ENCODE assay signal across 13 cellular contexts in genomic region chr7:134031835-134032617, GRCh38.
DNase-seq lines count a peak whose midpoint lies in the region; ATAC-seq and TF ChIP-seq lines count a peak whose summit lies in the region.
"Had no signal": no experiment of that assay in that cellular context is flagged by ENCODE, and none has a peak within 500 bp of the region (broad histone marks: within the 10 kb centered on the region; RNA-seq: fewer than 3 reads in every experiment).

No MANE protein-coding gene starts in this region.

- no peak overlapping the region for H3K9ac ChIP-seq in mesenchymal stem cell (ENCODE audit: low read length)

- H2BK120ac ChIP-seq in mesenchymal stem cell (ENCODE audit: low read depth, low read length), result no peak overlapping the region

- no peak overlapping the region for H3K4ac ChIP-seq in mesenchymal stem cell (ENCODE audit: low read depth in 1 of 2, low read length in 2 of 2)

- no peak overlapping the region for H2BK15ac ChIP-seq in mesenchymal stem cell (ENCODE audit: low read depth, poor library complexity, severe bottlenecking)

- DNase-seq in BE2C (no peak), HT-29 (ENCODE audit: low spot score) (peak; percentile 8), RPMI8226 (peak; percentile 78), foreskin keratinocyte (no peak), mesenchymal stem cell (no peak), nucleus accumbens (lab: John Stamatoyannopoulos, UW) (no peak)
- DNase-seq: amniotic stem cell, NCI-H226, T-helper 1 cell had no signal

- H3K4me1 ChIP-seq in BE2C, result no peaks in the 10 kb centered on the region
- no peaks in the 10 kb centered on the region for H3K4me1 ChIP-seq in foreskin keratinocyte
- no peaks in the 10 kb centered on the region for H3K4me1 ChIP-seq in mesenchymal stem cell (ENCODE audit: control insufficient read depth, insufficient read depth, low read depth, low read length)

- no peak overlapping the region for H3K23ac ChIP-seq in mesenchymal stem cell (ENCODE audit: low read length in 2 of 2)

- H4K8ac ChIP-seq in mesenchymal stem cell (ENCODE audit: low read length), result no peak overlapping the region

- TF ChIP-seq CTCF in BE2C (IDR thresholded peaks at IDR 0.05; ENCODE audit: low read depth, low read length), result peak; percentile 49
- TF ChIP-seq CTCF in foreskin keratinocyte (conservative IDR thresholded peaks at IDR 0.05), result peak; percentile 53

- no peak overlapping the region for H2AK5ac ChIP-seq in mesenchymal stem cell (ENCODE audit: low read length, severe bottlenecking)

- no peak overlapping the region for H2AFZ ChIP-seq in mesenchymal stem cell (ENCODE audit: low read depth, low read length)

- no peak overlapping the region for H3K4me2 ChIP-seq in mesenchymal stem cell (ENCODE audit: low read length, poor library complexity, severe bottlenecking)

- 98% methylated on average over 3 of the region's 3 CpGs for WGBS in mesenchymal stem cell

- no peak overlapping the region for H3K18ac ChIP-seq in mesenchymal stem cell (ENCODE audit: low read depth in 1 of 2, low read length in 2 of 2)

- H3K27ac ChIP-seq in foreskin keratinocyte (no peak overlapping the region), mesenchymal stem cell (ENCODE audit: low read length, poor library complexity, severe bottlenecking) (no peak overlapping the region)
- H3K27ac ChIP-seq: HL-60 had no signal

- H3K4me3 ChIP-seq in BE2C (ENCODE audit: low read depth, low read length) (no peak overlapping the region), mesenchymal stem cell (ENCODE audit: insufficient read depth in 1 of 2, low read depth in 1 of 2, low read length in 2 of 2) (no peak overlapping the region)

- no peak overlapping the region for H2BK12ac ChIP-seq in mesenchymal stem cell (ENCODE audit: low read length in 2 of 2)

- no peaks in the 10 kb centered on the region for H3K79me1 ChIP-seq in mesenchymal stem cell (replicated peaks; ENCODE audit: low read length, poor library complexity, severe bottlenecking)

- H3K27me3 ChIP-seq in BE2C, result no peaks in the 10 kb centered on the region
- no peaks in the 10 kb centered on the region for H3K27me3 ChIP-seq in foreskin keratinocyte
- H3K27me3 ChIP-seq in mesenchymal stem cell (ENCODE audit: control insufficient read depth in 1 of 2, insufficient read depth in 1 of 2, low read length in 2 of 2), result no peaks in the 10 kb centered on the region

- no peak overlapping the region for H2BK5ac ChIP-seq in mesenchymal stem cell (ENCODE audit: low read depth, low read length, poor library complexity, severe bottlenecking)

- peak overlapping the region in 1 of 2 experiments; percentile 9 for H3K14ac ChIP-seq in mesenchymal stem cell (ENCODE audit: low read length in 2 of 2)

- H3K36me3 ChIP-seq in BE2C (no peaks in the 10 kb centered on the region), mesenchymal stem cell (ENCODE audit: control insufficient read depth in 1 of 2, insufficient read depth in 2 of 2, low read depth in 1 of 2, low read length in 2 of 2) (no peaks in the 10 kb centered on the region)

- no peaks in the 10 kb centered on the region for H3K9me3 ChIP-seq in BE2C
- H3K9me3 ChIP-seq in mesenchymal stem cell (ENCODE audit: control insufficient read depth, low read length), result no peaks in the 10 kb centered on the region

- no peak overlapping the region for H4K91ac ChIP-seq in mesenchymal stem cell (ENCODE audit: low read length)

- no peak for ATAC-seq in foreskin keratinocyte
- no peak for ATAC-seq in HG03342 (IDR thresholded peaks at IDR 0.05; ENCODE audit: unreplicated experiment)
- ATAC-seq in GM18873 (IDR thresholded peaks at IDR 0.05; ENCODE audit: low FRiP score, unreplicated experiment), result no peak
- ATAC-seq: esophagus mucosa had no signal

Comparison
In these comparisons a context has a peak if more than half of its experiments do, and no peak if none do; other contexts are left out.
1. DNase-seq: peak in HT-29 (single experiment) and RPMI8226 (single experiment); none in BE2C (single experiment), foreskin keratinocyte (0 of 2), mesenchymal stem cell (single experiment) and nucleus accumbens (0 of 56).